14 cellular contexts compared by ENCODE assay signal in genomic region chr1:89671775-89672488, GRCh38. TPM values are rescaled to one million over a fixed set of nuclear protein-coding genes. Genes with fewer than 3 reads are reported as not detected.
DNase-seq lines count a peak whose midpoint lies in the region; ATAC-seq and TF ChIP-seq lines count a peak whose summit lies in the region.
"Had no signal": no experiment of that assay in that cellular context is flagged by ENCODE, and none has a peak within 500 bp of the region (broad histone marks: within the 10 kb centered on the region; RNA-seq: fewer than 3 reads in every experiment).

No MANE protein-coding gene starts in this region.

- no peak overlapping the region for H3K27ac ChIP-seq in upper lobe of right lung
- H3K27ac ChIP-seq: Peyer's patch had no signal

- H3K36me3 Mint-ChIP-seq in activated naive CD4-positive, alpha-beta T cell treated with anti-CD3 and anti-CD28 coated beads, Interleukin-2, amount 50 U/mL, for 72 hours, result peaks cover 0 to 32% of the 10 kb centered on the region in 2 donors
- H3K36me3 Mint-ChIP-seq in effector memory CD8-positive, alpha-beta T cell (ENCODE audit: insufficient read depth), result peaks cover 17% of the 10 kb centered on the region

- H3K9me3 Mint-ChIP-seq in activated naive CD4-positive, alpha-beta T cell treated with anti-CD3 and anti-CD28 coated beads, Interleukin-2, amount 50 U/mL, for 72 hours, result peaks cover 6 to 7% of the 10 kb centered on the region in 2 donors
- H3K9me3 Mint-ChIP-seq in effector memory CD8-positive, alpha-beta T cell, result no peaks in the 10 kb centered on the region

- no peak overlapping the region for H3K4me3 Mint-ChIP-seq in effector memory CD8-positive, alpha-beta T cell
- H3K4me3 Mint-ChIP-seq: B cell had no signal

- intact Hi-C loops in left ventricle myocardium superior (cut with micrococcal nuclease) (no loop called here), upper lobe of right lung (cut with DNase I) (no loop called here)

- H3K27me3 Mint-ChIP-seq in effector memory CD8-positive, alpha-beta T cell, result no peaks in the 10 kb centered on the region
- H3K27me3 Mint-ChIP-seq: B cell had no signal

- ATAC-seq in activated naive CD4-positive, alpha-beta T cell treated with anti-CD3 and anti-CD28 coated beads, Interleukin-2, amount 50 U/mL, for 72 hours, result peak; percentile 36 to 55
- ATAC-seq in effector memory CD8-positive, alpha-beta T cell (replicated peaks), result no peak
- ATAC-seq in left ventricle myocardium superior, result no peak
- ATAC-seq in upper lobe of right lung, result no peak
- no peak for ATAC-seq in HG02678 (IDR thresholded peaks at IDR 0.05; ENCODE audit: unreplicated experiment)

- DNase-seq in activated naive CD4-positive, alpha-beta T cell treated with anti-CD3 and anti-CD28 coated beads, Interleukin-2, amount 50 U/mL, for 72 hours (ENCODE audit: low spot score in 2 of 2), result no peak
- DNase-seq in activated naive CD4-positive, alpha-beta T cell treated with Interleukin-2 at 50 U/mL for 16 hours, result no peak
- DNase-seq in RKO (ENCODE audit: low spot score) (peak; percentile 92), left ventricle myocardium superior (no peak), upper lobe of right lung (no peak), NOMO-1 (lab: John Stamatoyannopoulos, UW; ENCODE audit: unreplicated experiment in 2 of 2) (no peak)
- no peak for DNase-seq in effector memory CD8-positive, alpha-beta T cell
- DNase-seq: activated CD8-positive, alpha-beta memory T cell treated with anti-CD3 and anti-CD28 coated beads, Interleukin-2, amount 50 U/mL, for 48 hours; NCI-H345; Peyer's patch; posterior cingulate gyrus; stimulated activated CD4-positive, alpha-beta T cell treated with anti-CD3 and anti-CD28 coated beads, Interleukin-1b, Interleukin-23, amount 100 ng/mL, for 48 hours had no signal

- peaks cover 10% of the 10 kb centered on the region for H3K4me1 ChIP-seq in upper lobe of right lung
- H3K4me1 ChIP-seq: Peyer's patch had no signal

- no peaks in the 10 kb centered on the region for H3K36me3 ChIP-seq in upper lobe of right lung
- H3K36me3 ChIP-seq: Peyer's patch had no signal

- H3K9me3 ChIP-seq in upper lobe of right lung, result no peaks in the 10 kb centered on the region
- H3K9me3 ChIP-seq: Peyer's patch had no signal

- H3K27ac Mint-ChIP-seq in activated naive CD4-positive, alpha-beta T cell treated with anti-CD3 and anti-CD28 coated beads, Interleukin-2, amount 50 U/mL, for 72 hours, result peak overlapping the region; percentile 51 to 88
- H3K27ac Mint-ChIP-seq in effector memory CD8-positive, alpha-beta T cell, result peak overlapping the region; percentile 22 to 67
- H3K27ac Mint-ChIP-seq: B cell had no signal

- no peaks in the 10 kb centered on the region for H3K27me3 ChIP-seq in upper lobe of right lung
- H3K27me3 ChIP-seq: Peyer's patch had no signal

- peaks cover 43 to 74% of the 10 kb centered on the region in 2 donors for H3K4me1 Mint-ChIP-seq in effector memory CD8-positive, alpha-beta T cell (ENCODE audit: low read depth in 2 of 2)

- H3K4me3 ChIP-seq in upper lobe of right lung, result no peak overlapping the region
- H3K4me3 ChIP-seq: Peyer's patch had no signal

- TF ChIP-seq CTCF in upper lobe of right lung (IDR thresholded peaks at IDR 0.05), result no peak

RNA-seq across cellular contexts. Expression of gene LRRC8C, which starts 39.0 kb away (rescaled TPM):
- 10 to 100 TPM; 27.0 to 31.7 TPM for total RNA-seq in activated naive CD4-positive, alpha-beta T cell treated with anti-CD3 and anti-CD28 coated beads, Interleukin-2, amount 50 U/mL, for 72 hours
- total RNA-seq in left ventricle myocardium superior (6.8 TPM), upper lobe of right lung (12.6 TPM)

Comparison
In these comparisons a context has a peak if more than half of its experiments do, and no peak if none do; other contexts are left out.
1. ATAC-seq: peak in activated naive CD4-positive, alpha-beta T cell treated with anti-CD3 and anti-CD28 coated beads, Interleukin-2, amount 50 U/mL, for 72 hours (2 of 2); none in effector memory CD8-positive, alpha-beta T cell (single experiment), left ventricle myocardium superior (single experiment), upper lobe of right lung (single experiment) and HG02678 (single experiment).